In genomic region chr16:52283018-52283417, GRCh38 we compare ENCODE assay signal across 10 cellular contexts.
"Had no signal": no experiment of that assay in that cellular context is flagged by ENCODE, and none has a peak within 500 bp of the region (broad histone marks: within the 10 kb centered on the region; RNA-seq: fewer than 3 reads in every experiment).

No MANE protein-coding gene starts in this region.

- H3K4me1 ChIP-seq: sigmoid colon, testis had no signal

- ATAC-seq: activated T-helper 17 cell treated with anti-CD3 and anti-CD28 coated beads, Interleukin-2, amount 50 U/mL, for 72 hours; stimulated activated naive CD8-positive, alpha-beta T cell treated with anti-CD3 and anti-CD28 coated beads, Interleukin-15, amount 100 ng/mL, for 72 hours had no signal

- H3K27me3 ChIP-seq: sigmoid colon, testis had no signal

- DNase-seq: activated CD4-positive, alpha-beta T cell treated with anti-CD3 and anti-CD28 coated beads for 48 hours; activated naive CD4-positive, alpha-beta T cell treated with anti-CD3 and anti-CD28 coated beads for 36 hours; sigmoid colon; stimulated activated CD4-positive, alpha-beta T cell treated with anti-CD3 and anti-CD28 coated beads, Interleukin-12 subunit alpha, Interleukin-12 subunit beta, amount 100 ng/mL, for 4 hours; stimulated activated naive CD8-positive, alpha-beta T cell treated with anti-CD3 and anti-CD28 coated beads, Interleukin-15, amount 100 ng/mL, for 72 hours; T-helper 1 cell; testis had no signal

- H3K4me3 ChIP-seq: sigmoid colon, SK-N-MC, testis had no signal

- H3K27ac ChIP-seq: sigmoid colon, SK-N-MC, testis had no signal

- H3K36me3 ChIP-seq: sigmoid colon had no signal

- H3K9me3 ChIP-seq: sigmoid colon, testis had no signal

- FAIRE-seq: bronchial epithelial cell had no signal
